In the genomic region with DNA sequence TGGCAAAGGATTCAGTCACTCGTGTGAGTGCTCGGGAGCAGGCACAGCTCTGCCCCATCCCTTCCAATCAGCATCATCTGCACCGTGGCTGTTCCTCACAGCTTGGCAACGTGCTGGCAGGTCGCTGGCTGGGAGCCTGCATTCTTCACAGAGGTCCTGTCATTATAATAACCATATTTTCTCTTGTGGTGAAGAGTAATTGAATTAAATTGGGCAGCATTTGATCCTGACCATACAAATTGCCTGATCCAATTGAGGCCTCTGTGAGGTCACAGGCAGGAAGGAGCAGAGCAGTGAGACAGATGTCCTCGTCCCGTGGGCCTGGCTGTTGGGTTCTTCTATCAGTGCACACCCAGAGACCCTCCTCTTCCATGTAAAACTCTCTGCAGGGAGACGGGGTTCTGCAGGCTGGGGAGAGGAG, we compare ENCODE assay signal across 1 cellular context.
TF ChIP-seq lines count a peak whose summit lies in the region.

No MANE protein-coding gene starts in this region.

TF ChIP-seq in SK-N-SH, 30 proteins besides CTCF, POLR2A, EP300 and RAD21 (continued from another document):
- TF ChIP-seq NRF1 (IDR thresholded peaks at IDR 0.05; ENCODE audit: low read depth, low read length) (no peak), RXRA (IDR thresholded peaks at IDR 0.05; ENCODE audit: borderline replicate concordance, low read depth) (peak; percentile 89), PBX3 (IDR thresholded peaks at IDR 0.05) (peak; percentile 99), MEF2A (IDR thresholded peaks at IDR 0.05; ENCODE audit: borderline replicate concordance, low read depth) (peak; percentile 43; the same call in 1 of the 2 replicates), FOXM1 (IDR thresholded peaks at IDR 0.05; ENCODE audit: low read depth) (peak; percentile 90), FOXJ3 (CRISPR knock-in tag; IDR thresholded peaks at IDR 0.05) (peak; percentile 42; the same call in 1 of the 2 replicates), GATA2 (CRISPR knock-in tag; IDR thresholded peaks at IDR 0.05) (peak; percentile 52), FOSL2 (IDR thresholded peaks at IDR 0.05; ENCODE audit: borderline replicate concordance, low read depth) (no peak; the same call in 1 of the 2 replicates), TAF1 (IDR thresholded peaks at IDR 0.05; ENCODE audit: borderline replicate concordance, low read depth, low read length) (no peak), TEAD4 (IDR thresholded peaks at IDR 0.05; ENCODE audit: borderline replicate concordance, insufficient read depth) (peak; percentile 98), CHD2 (IDR thresholded peaks at IDR 0.05; ENCODE audit: low read length, partially characterized antibody) (peak; percentile 22), RFX5 (IDR thresholded peaks at IDR 0.05; ENCODE audit: low read length) (no peak), ZBTB33 (IDR thresholded peaks at IDR 0.05; ENCODE audit: borderline replicate concordance, low read depth) (peak; percentile 81; the same call in 1 of the 2 replicates), SMC3 (IDR thresholded peaks at IDR 0.05; ENCODE audit: low read depth, low read length) (no peak), RCOR1 (IDR thresholded peaks at IDR 0.05; ENCODE audit: low read length) (peak; percentile 69; the same call in 1 of the 2 replicates), EZH2phosphoT487 (IDR thresholded peaks at IDR 0.05; ENCODE audit: borderline replicate concordance, low read depth) (no peak), NFIC (IDR thresholded peaks at IDR 0.05; ENCODE audit: borderline replicate concordance) (peak; percentile 99)
- TF ChIP-seq, protein P1, sequence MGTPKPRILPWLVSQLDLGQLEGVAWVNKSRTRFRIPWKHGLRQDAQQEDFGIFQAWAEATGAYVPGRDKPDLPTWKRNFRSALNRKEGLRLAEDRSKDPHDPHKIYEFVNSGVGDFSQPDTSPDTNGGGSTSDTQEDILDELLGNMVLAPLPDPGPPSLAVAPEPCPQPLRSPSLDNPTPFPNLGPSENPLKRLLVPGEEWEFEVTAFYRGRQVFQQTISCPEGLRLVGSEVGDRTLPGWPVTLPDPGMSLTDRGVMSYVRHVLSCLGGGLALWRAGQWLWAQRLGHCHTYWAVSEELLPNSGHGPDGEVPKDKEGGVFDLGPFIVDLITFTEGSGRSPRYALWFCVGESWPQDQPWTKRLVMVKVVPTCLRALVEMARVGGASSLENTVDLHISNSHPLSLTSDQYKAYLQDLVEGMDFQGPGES (IDR thresholded peaks at IDR 0.05; ENCODE audit: low read depth, low read length), result no peak
- TF ChIP-seq, protein P2, sequence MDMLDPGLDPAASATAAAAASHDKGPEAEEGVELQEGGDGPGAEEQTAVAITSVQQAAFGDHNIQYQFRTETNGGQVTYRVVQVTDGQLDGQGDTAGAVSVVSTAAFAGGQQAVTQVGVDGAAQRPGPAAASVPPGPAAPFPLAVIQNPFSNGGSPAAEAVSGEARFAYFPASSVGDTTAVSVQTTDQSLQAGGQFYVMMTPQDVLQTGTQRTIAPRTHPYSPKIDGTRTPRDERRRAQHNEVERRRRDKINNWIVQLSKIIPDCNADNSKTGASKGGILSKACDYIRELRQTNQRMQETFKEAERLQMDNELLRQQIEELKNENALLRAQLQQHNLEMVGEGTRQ (IDR thresholded peaks at IDR 0.05; ENCODE audit: borderline replicate concordance, low read depth, low read length), result no peak
- TF ChIP-seq, protein P3, sequence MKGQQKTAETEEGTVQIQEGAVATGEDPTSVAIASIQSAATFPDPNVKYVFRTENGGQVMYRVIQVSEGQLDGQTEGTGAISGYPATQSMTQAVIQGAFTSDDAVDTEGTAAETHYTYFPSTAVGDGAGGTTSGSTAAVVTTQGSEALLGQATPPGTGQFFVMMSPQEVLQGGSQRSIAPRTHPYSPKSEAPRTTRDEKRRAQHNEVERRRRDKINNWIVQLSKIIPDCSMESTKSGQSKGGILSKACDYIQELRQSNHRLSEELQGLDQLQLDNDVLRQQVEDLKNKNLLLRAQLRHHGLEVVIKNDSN (IDR thresholded peaks at IDR 0.05; ENCODE audit: borderline replicate concordance, low read depth), result no peak
